21 cellular contexts compared by ENCODE assay signal in the genomic region with DNA sequence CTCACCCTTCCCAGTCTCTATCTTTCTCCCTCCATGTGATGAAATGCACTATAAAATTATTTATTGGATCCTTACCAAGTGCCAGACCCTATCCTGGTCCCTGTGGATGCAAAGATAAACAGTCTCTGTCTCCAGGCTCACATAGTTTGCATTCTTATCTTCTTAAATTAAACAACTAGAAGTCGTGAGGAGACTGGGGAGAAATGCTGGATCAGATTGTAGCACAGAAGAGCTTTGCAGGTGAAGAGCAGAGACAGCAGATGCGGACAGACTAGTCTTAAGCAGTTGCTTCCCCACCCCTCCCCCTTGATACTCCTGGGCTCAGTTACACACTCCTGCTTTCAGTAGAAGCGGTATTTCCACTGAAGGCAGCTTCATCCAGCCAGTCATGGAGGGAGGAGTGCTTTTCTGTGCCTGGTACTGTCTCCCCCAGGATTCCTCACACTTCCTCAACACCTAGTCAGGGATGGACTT. TPM values are rescaled to one million over a fixed set of nuclear protein-coding genes. Genes with fewer than 3 reads are reported as not detected.
DNase-seq lines count a peak whose midpoint lies in the region; FAIRE-seq and TF ChIP-seq lines count a peak whose summit lies in the region.
"Had no signal": no experiment of that assay in that cellular context is flagged by ENCODE, and none has a peak within 500 bp of the region (broad histone marks: within the 10 kb centered on the region; RNA-seq: fewer than 3 reads in every experiment).

No MANE protein-coding gene starts in this region.

- peak overlapping the region; percentile 16 to 67 for H3K4ac ChIP-seq in mesenchymal stem cell (ENCODE audit: low read depth in 1 of 2, low read length in 2 of 2)

- H3K27ac ChIP-seq in astrocyte (ENCODE audit: low read depth, low read length) (no peak overlapping the region), mesenchymal stem cell (ENCODE audit: low read length, poor library complexity, severe bottlenecking) (peak overlapping the region; percentile 41), suprapubic skin (no peak overlapping the region)

- H3K27me3 ChIP-seq in astrocyte (ENCODE audit: insufficient read depth, low read length) = no peaks in the 10 kb centered on the region
- peaks cover 0 to 18% of the 10 kb centered on the region in 2 experiments for H3K27me3 ChIP-seq in mesenchymal stem cell (ENCODE audit: control insufficient read depth in 1 of 2, insufficient read depth in 1 of 2, low read length in 2 of 2)
- H3K27me3 ChIP-seq in suprapubic skin = no peaks in the 10 kb centered on the region

- H2BK15ac ChIP-seq in mesenchymal stem cell (ENCODE audit: low read depth, poor library complexity, severe bottlenecking) = no peak overlapping the region

- no peak for TF ChIP-seq EP300 in suprapubic skin (IDR thresholded peaks at IDR 0.05)

- H2AK5ac ChIP-seq in mesenchymal stem cell (ENCODE audit: low read length, severe bottlenecking) = no peak overlapping the region

- H2AFZ ChIP-seq in astrocyte (ENCODE audit: low read depth, low read length) = peak overlapping the region; percentile 22
- H2AFZ ChIP-seq in mesenchymal stem cell (ENCODE audit: low read depth, low read length) = peak overlapping the region; percentile 69

- no peak overlapping the region for H3K9ac ChIP-seq in astrocyte (ENCODE audit: low read length)
- no peak overlapping the region for H3K9ac ChIP-seq in mesenchymal stem cell (ENCODE audit: low read length)

- no peaks in the 10 kb centered on the region for H3K27me3 Mint-ChIP-seq in astrocyte (ENCODE audit: low read depth, unreplicated experiment)

- in situ Hi-C loops in Caki2 (cut with HindIII; ENCODE audit: low pct_unique_long_range_greater_than_20kb, low sequenced_read_pairs) = no loop called here

- peaks cover 7% of the 10 kb centered on the region for H3K4me1 ChIP-seq in astrocyte (ENCODE audit: insufficient read depth, low read length)
- peaks cover 3% of the 10 kb centered on the region for H3K4me1 ChIP-seq in mesenchymal stem cell (ENCODE audit: control insufficient read depth, insufficient read depth, low read depth, low read length)
- H3K4me1 ChIP-seq in suprapubic skin = no peaks in the 10 kb centered on the region

- H4K20me1 ChIP-seq in astrocyte (ENCODE audit: insufficient read depth, low read length) = no peaks in the 10 kb centered on the region

- H3K4me1 Mint-ChIP-seq in astrocyte (ENCODE audit: low read depth, unreplicated experiment) = peaks cover 5% of the 10 kb centered on the region
- H3K4me1 Mint-ChIP-seq: activated T-helper 17 cell treated with anti-CD3 and anti-CD28 coated beads, Interleukin-2, amount 50 U/mL, for 72 hours had no signal

- no peaks in the 10 kb centered on the region for H3K36me3 ChIP-seq in astrocyte (ENCODE audit: insufficient read depth, low read length)
- H3K36me3 ChIP-seq in mesenchymal stem cell (ENCODE audit: control insufficient read depth in 1 of 2, insufficient read depth in 2 of 2, low read depth in 1 of 2, low read length in 2 of 2) = no peaks in the 10 kb centered on the region
- no peaks in the 10 kb centered on the region for H3K36me3 ChIP-seq in suprapubic skin

- H2BK5ac ChIP-seq in mesenchymal stem cell (ENCODE audit: low read depth, low read length, poor library complexity, severe bottlenecking) = no peak overlapping the region

- no peaks in the 10 kb centered on the region for H3K9me3 ChIP-seq in astrocyte (ENCODE audit: insufficient read depth, low read depth, low read length)
- no peaks in the 10 kb centered on the region for H3K9me3 ChIP-seq in mesenchymal stem cell (ENCODE audit: control insufficient read depth, low read length)
- H3K9me3 ChIP-seq in suprapubic skin = no peaks in the 10 kb centered on the region

- H3K36me3 Mint-ChIP-seq in astrocyte (ENCODE audit: low read depth, unreplicated experiment) = no peaks in the 10 kb centered on the region

- FAIRE-seq in HTR-8/SVneo (lab: Jason Lieb, UNC) (no peak), astrocyte (lab: Jason Lieb, UNC) (no peak)
- FAIRE-seq: GM12891 had no signal

- H3K4me2 ChIP-seq in astrocyte (ENCODE audit: low read length) (peak overlapping the region; percentile 18), mesenchymal stem cell (ENCODE audit: low read length, poor library complexity, severe bottlenecking) (peak overlapping the region; percentile 1)

- H3K27ac Mint-ChIP-seq in astrocyte (ENCODE audit: unreplicated experiment) = no peak overlapping the region
- H3K27ac Mint-ChIP-seq: activated T-helper 17 cell treated with anti-CD3 and anti-CD28 coated beads, Interleukin-2, amount 50 U/mL, for 72 hours had no signal

- peak overlapping the region in 1 of 2 experiments; percentile 98 for H2BK12ac ChIP-seq in mesenchymal stem cell (ENCODE audit: low read length in 2 of 2)

- H4K91ac ChIP-seq in mesenchymal stem cell (ENCODE audit: low read length) = peak overlapping the region; percentile 46

- no peak for TF ChIP-seq POLR2A in suprapubic skin (IDR thresholded peaks at IDR 0.05)

- DNase-seq in Caki2 (ENCODE audit: low read depth) (peak; percentile 20), HTR-8/SVneo (ENCODE audit: insufficient read length, low spot score) (peak; percentile 21), astrocyte (ENCODE audit: low read depth) (no peak), mesenchymal stem cell (peak; percentile 40), activated T-cell treated with anti-CD3 and anti-CD28 coated beads for 4 hours (no peak), Kasumi-1 (lab: John Stamatoyannopoulos, UW) (no peak), suprapubic skin (ENCODE audit: low spot score in 2 of 2) (no peak)
- DNase-seq in activated T-cell treated with anti-CD3 and anti-CD28 coated beads, Interleukin-2, amount 50 U/mL, for 48 hours = no peak
- DNase-seq: activated CD4-positive, CD25-positive, alpha-beta regulatory T cell; activated CD8-positive, alpha-beta memory T cell treated with anti-CD3 and anti-CD28 coated beads for 24 hours; GF-D8; glutamatergic neuron; kidney; NCI-H1092 treated with DMSO at 0.1 percent for 48 hours; NCI-H2107; NK-92 treated with Interleukin-12 subunit alpha and Interleukin-12 subunit beta, amount 100 ng/mL, for 24 hours; stimulated activated CD4-positive, alpha-beta T cell treated with anti-CD3 and anti-CD28 coated beads, Interleukin-4, amount 100 ng/mL, for 24 hours; stimulated activated CD8-positive, alpha-beta memory T cell treated with anti-CD3 and anti-CD28 coated beads, Interleukin-4, amount 100 ng/mL, for 48 hours; T-helper 1 cell had no signal

- peak overlapping the region; percentile 75 for H4K8ac ChIP-seq in mesenchymal stem cell (ENCODE audit: low read length)

- peak overlapping the region in 1 of 2 experiments; percentile 81 for H3K14ac ChIP-seq in mesenchymal stem cell (ENCODE audit: low read length in 2 of 2)

- H3K79me2 ChIP-seq in astrocyte (ENCODE audit: insufficient read depth, low read length) = no peaks in the 10 kb centered on the region

- no peaks in the 10 kb centered on the region for H3K9me3 Mint-ChIP-seq in astrocyte (ENCODE audit: unreplicated experiment)
- H3K9me3 Mint-ChIP-seq: activated T-helper 17 cell treated with anti-CD3 and anti-CD28 coated beads, Interleukin-2, amount 50 U/mL, for 72 hours had no signal

- H2BK120ac ChIP-seq in mesenchymal stem cell (ENCODE audit: low read depth, low read length) = no peak overlapping the region

- H3K23ac ChIP-seq in mesenchymal stem cell (ENCODE audit: low read length in 2 of 2) = no peak overlapping the region

- 7% methylated on average over 3 of the region's 3 CpGs for WGBS in mesenchymal stem cell
- WGBS in suprapubic skin = 47% methylated on average over 3 of the region's 3 CpGs

- H3K4me3 ChIP-seq in astrocyte (ENCODE audit: insufficient read depth, low read depth, low read length) (no peak overlapping the region), mesenchymal stem cell (ENCODE audit: insufficient read depth in 1 of 2, low read depth in 1 of 2, low read length in 2 of 2) (no peak overlapping the region), suprapubic skin (no peak overlapping the region)

- no peak overlapping the region for H3K4me3 Mint-ChIP-seq in astrocyte (ENCODE audit: unreplicated experiment)
- H3K4me3 Mint-ChIP-seq: activated T-helper 17 cell treated with anti-CD3 and anti-CD28 coated beads, Interleukin-2, amount 50 U/mL, for 72 hours had no signal

- peak overlapping the region; percentile 52 to 73 for H3K18ac ChIP-seq in mesenchymal stem cell (ENCODE audit: low read depth in 1 of 2, low read length in 2 of 2)

- TF ChIP-seq CTCF in astrocyte (IDR thresholded peaks at IDR 0.05; ENCODE audit: insufficient read depth, low read depth, low read length) = no peak
- no peak for TF ChIP-seq CTCF in suprapubic skin (IDR thresholded peaks at IDR 0.05)

- H3K79me1 ChIP-seq in mesenchymal stem cell (replicated peaks; ENCODE audit: low read length, poor library complexity, severe bottlenecking) = no peaks in the 10 kb centered on the region

RNA-seq across cellular contexts. Expression of gene CDK1, which starts 20.8 kb away (rescaled TPM):
- 148 and 152 TPM in 2 replicates for total RNA-seq in Caki2 (2014; rRNA removed; shearing (Covaris generic); ENCODE audit: low replicate concordance)
- total RNA-seq in astrocyte (4.1 and 6.6 TPM in 2 replicates), suprapubic skin (10 to 100 TPM in 1 of 4 donors, 1 to 10 TPM in 3; 4.8 to 14.3 (median 8.6) TPM)
- 12.3 TPM for polyA plus RNA-seq in mesenchymal stem cell (2013, experiment 1 of 2)
- polyA plus RNA-seq in mesenchymal stem cell (2013, experiment 2 of 2) = 13.6 TPM

Comparison
In these comparisons a context has a peak if more than half of its experiments do, and no peak if none do; other contexts are left out.
1. DNase-seq: peak in Caki2 (single experiment), HTR-8/SVneo (single experiment) and mesenchymal stem cell (single experiment); none in astrocyte (single experiment), activated T-cell treated with anti-CD3 and anti-CD28 coated beads, Interleukin-2, amount 50 U/mL, for 48 hours (0 of 2), activated T-cell treated with anti-CD3 and anti-CD28 coated beads for 4 hours (single experiment), Kasumi-1 (0 of 2) and suprapubic skin (0 of 2).